11 cellular contexts compared by ENCODE assay signal in the genomic region with DNA sequence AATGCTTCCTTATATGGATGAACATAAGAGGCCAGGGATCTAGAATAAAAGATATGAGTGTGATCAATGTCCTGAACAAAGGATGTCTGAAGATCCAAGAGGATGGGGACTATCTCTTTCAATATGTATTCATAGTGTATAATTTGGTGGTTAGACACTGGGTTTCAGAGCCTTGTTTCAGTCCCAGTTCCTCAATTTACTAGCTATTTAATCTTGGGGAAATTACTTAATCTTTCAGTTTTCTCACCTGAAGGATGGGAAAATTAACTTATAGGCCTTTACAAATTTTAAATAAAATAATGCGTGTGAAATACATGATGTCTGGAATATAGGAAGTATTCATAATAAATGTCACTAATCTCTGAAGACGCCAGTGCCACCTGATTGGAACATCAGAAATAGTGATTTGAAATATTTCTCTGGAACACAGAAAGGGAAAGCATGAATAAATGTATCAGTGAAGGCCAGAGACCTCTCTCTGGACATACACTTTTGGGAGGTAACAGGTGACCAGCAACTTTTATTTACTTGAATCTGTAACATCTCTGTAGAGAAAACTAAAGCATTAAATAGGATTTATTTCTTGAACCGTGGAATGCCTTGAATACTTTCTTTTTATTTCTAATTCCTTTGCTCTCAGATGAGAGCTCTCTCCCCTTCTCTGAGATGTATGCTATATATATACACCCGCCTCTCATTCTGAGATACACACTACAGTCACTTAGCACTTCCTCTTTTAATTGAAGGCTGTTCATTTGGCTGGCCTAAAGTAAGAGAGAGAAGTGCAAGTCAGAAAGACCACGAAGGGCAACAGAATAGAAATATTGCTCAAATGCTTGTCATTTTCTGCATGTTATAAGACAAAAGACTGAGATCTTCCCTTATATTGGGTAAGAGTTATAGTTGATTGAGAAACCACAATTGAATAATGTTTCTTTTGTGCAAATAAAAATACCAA.
DNase-seq lines count a peak whose midpoint lies in the region; ATAC-seq, FAIRE-seq and TF ChIP-seq lines count a peak whose summit lies in the region.
"Had no signal": no experiment of that assay in that cellular context is flagged by ENCODE, and none has a peak within 500 bp of the region (broad histone marks: within the 10 kb centered on the region; RNA-seq: fewer than 3 reads in every experiment).

No MANE protein-coding gene starts in this region.

- H3K36me3 ChIP-seq in gastroesophageal sphincter = no peaks in the 10 kb centered on the region
- no peaks in the 10 kb centered on the region for H3K36me3 ChIP-seq in mucosa of descending colon (ENCODE audit: low read depth)

- no peaks in the 10 kb centered on the region for H3K4me1 ChIP-seq in gastroesophageal sphincter
- H3K4me1 ChIP-seq in mucosa of descending colon (ENCODE audit: low read depth) = no peaks in the 10 kb centered on the region
- H3K4me1 ChIP-seq: psoas muscle had no signal

- no peak for TF ChIP-seq POLR2A in gastroesophageal sphincter (IDR thresholded peaks at IDR 0.05)

- no peak for TF ChIP-seq EP300 in gastroesophageal sphincter (IDR thresholded peaks at IDR 0.05)

- TF ChIP-seq CTCF in gastroesophageal sphincter (IDR thresholded peaks at IDR 0.05) (no peak), mucosa of descending colon (IDR thresholded peaks at IDR 0.05) (no peak)

- H3K4me3 ChIP-seq in gastroesophageal sphincter (no peak overlapping the region), mucosa of descending colon (no peak overlapping the region)
- H3K4me3 ChIP-seq: psoas muscle had no signal

- no peak for DNase-seq in epithelial cell of prostate (ENCODE audit: low read depth, low spot score)
- DNase-seq in urothelium cell line (ENCODE audit: low spot score) = no peak
- DNase-seq in mucosa of descending colon = no peak
- DNase-seq in left colon = no peak
- DNase-seq: activated naive CD8-positive, alpha-beta T cell treated with anti-CD3 and anti-CD28 coated beads, Interleukin-2, amount 10 ng/mL, durations not matched to agents 7 days and 5 days; DND-41; psoas muscle had no signal

- H3K27ac ChIP-seq in epithelial cell of prostate (peak overlapping the region; percentile 17), gastroesophageal sphincter (no peak overlapping the region)
- H3K27ac ChIP-seq: psoas muscle had no signal

- H3K9me3 ChIP-seq in gastroesophageal sphincter (no peaks in the 10 kb centered on the region), mucosa of descending colon (no peaks in the 10 kb centered on the region)
- H3K9me3 ChIP-seq: psoas muscle had no signal

- WGBS in gastroesophageal sphincter (ENCODE audit: low coverage in 1 of 2), 2 donors = 83% methylated on average over 5 of the region's 5 CpGs

- intact Hi-C loops in mucosa of descending colon (cut with DNase I, micrococcal nuclease) (no loop called here), left colon (cut with DNase I, micrococcal nuclease) (no loop called here)

- no peaks in the 10 kb centered on the region for H3K27me3 ChIP-seq in gastroesophageal sphincter

- FAIRE-seq in urothelium cell line (lab: Jason Lieb, UNC) = no peak

- ATAC-seq in GM18519 (IDR thresholded peaks at IDR 0.05; ENCODE audit: low FRiP score, unreplicated experiment) = peak; percentile 98
- ATAC-seq in GM21825 (IDR thresholded peaks at IDR 0.05; ENCODE audit: unreplicated experiment) = peak; percentile 99
- peak; percentile 96 for ATAC-seq in HG03558 (IDR thresholded peaks at IDR 0.05; ENCODE audit: extremely low read depth, unreplicated experiment)
- ATAC-seq in gastroesophageal sphincter = no peak
- ATAC-seq in mucosa of descending colon = no peak
- ATAC-seq in left colon = no peak
- ATAC-seq: psoas muscle had no signal

Comparison
In these comparisons a context has a peak if more than half of its experiments do, and no peak if none do; other contexts are left out.
1. ATAC-seq: peak in GM18519 (single experiment), GM21825 (single experiment) and HG03558 (single experiment); none in gastroesophageal sphincter (single experiment), mucosa of descending colon (single experiment) and left colon (single experiment).